Comparison of ENCODE assay signal across 24 cellular contexts in genomic region chr17:29712677-29713076, GRCh38.
DNase-seq lines count a peak whose midpoint lies in the region; ATAC-seq and TF ChIP-seq lines count a peak whose summit lies in the region.
"Had no signal": no experiment of that assay in that cellular context is flagged by ENCODE, and none has a peak within 500 bp of the region (broad histone marks: within the 10 kb centered on the region; RNA-seq: fewer than 3 reads in every experiment).

No MANE protein-coding gene starts in this region.

- POLR2A ChIA-PET in CD4-positive, alpha-beta T cell (lab: Charles Lee): interaction anchor here (0.9 to 6.9 kb wide), 3 partner anchors 10 to 48 kb away, joined by 4 to 41 read pairs (median 12); no protein-coding TSS in a partner anchor
- POLR2A ChIA-PET in RWPE1 (lab: Yijun Ruan, JAX; ENCODE audit: low non-redundant PET): no interaction called here

- H3K27ac Mint-ChIP-seq in CD4-positive, alpha-beta T cell: peak overlapping the region; percentile 92
- H3K27ac Mint-ChIP-seq: activated CD8-positive, alpha-beta T cell treated with anti-CD3 and anti-CD28 coated beads for 36 hours; brain; stimulated activated naive CD8-positive, alpha-beta T cell treated with anti-CD3 and anti-CD28 coated beads, Interleukin-15, Interleukin-2, amounts not matched to agents 100 ng/mL and 50 ng/mL, for 24 hours; type B pancreatic cell had no signal

- no peaks in the 10 kb centered on the region for H3K9me3 ChIP-seq in CD4-positive, alpha-beta T cell (ENCODE audit: control insufficient read depth, low read length)
- H3K9me3 ChIP-seq in right cardiac atrium (ENCODE audit: control insufficient read depth, low read length) (no peaks in the 10 kb centered on the region), gastrocnemius medialis (no peaks in the 10 kb centered on the region)
- H3K9me3 ChIP-seq: HAP-1, SJSA1 had no signal

- TF ChIP-seq CTCF in CD4-positive, alpha-beta T cell (IDR thresholded peaks at IDR 0.05): no peak
- TF ChIP-seq CTCF in RWPE1 (conservative IDR thresholded peaks at IDR 0.05; ENCODE audit: low read depth): no peak
- TF ChIP-seq CTCF in gastrocnemius medialis (IDR thresholded peaks at IDR 0.05 in 4 of 5, conservative IDR thresholded peaks at IDR 0.05 in 1 of 5): no peak

- 67% methylated on average over 5 of the region's 5 CpGs for WGBS in right cardiac atrium

- no peak overlapping the region for H3K27ac ChIP-seq in CD4-positive, alpha-beta T cell (ENCODE audit: low read depth, low read length)
- 0 out of 2 replicates have a peak overlapping the region, but pooled peaks have one; percentile 25 for H3K27ac ChIP-seq in RWPE1
- peak overlapping the region; percentile 31 for H3K27ac ChIP-seq in right cardiac atrium (ENCODE audit: low read length)
- peak overlapping the region; percentile 82 to 100 (median 93) for H3K27ac ChIP-seq in gastrocnemius medialis
- H3K27ac ChIP-seq: parathyroid adenoma, SJSA1 had no signal

- DNase-seq in CD4-positive, alpha-beta T cell: no peak
- no peak for DNase-seq in RWPE1 (ENCODE audit: low spot score)
- peak in 1 of 3 donors; percentile 50 for DNase-seq in right cardiac atrium
- DNase-seq in gastrocnemius medialis: peak in 1 of 2 donors; percentile 45
- DNase-seq in posterior vena cava (ENCODE audit: low spot score): no peak
- no peak for DNase-seq in NCI-H2196 (lab: John Stamatoyannopoulos, UW; ENCODE audit: unreplicated experiment)
- no peak for DNase-seq in stimulated activated naive CD4-positive, alpha-beta T cell (lab: John Stamatoyannopoulos, UW)
- DNase-seq: activated CD8-positive, alpha-beta T cell treated with anti-CD3 and anti-CD28 coated beads for 36 hours; activated naive CD8-positive, alpha-beta T cell treated with anti-CD3 and anti-CD28 coated beads, Interleukin-2, amount 10 ng/mL, durations not matched to agents 7 days and 5 days; activated T-cell treated with anti-CD3 and anti-CD28 coated beads, Interleukin-2, amount 50 U/mL, for 48 hours; COR-L47; KBM-7; NCI-H1694; NCI-H226; NCI-H82; stimulated activated CD4-positive, alpha-beta T cell treated with anti-CD3 and anti-CD28 coated beads, Interleukin-2, amount 100 ng/mL, for 24 hours had no signal

- no peaks in the 10 kb centered on the region for H3K27me3 ChIP-seq in CD4-positive, alpha-beta T cell (ENCODE audit: control insufficient read depth, insufficient read depth, low read length)
- H3K27me3 ChIP-seq in right cardiac atrium (ENCODE audit: control insufficient read depth, insufficient read depth) (no peaks in the 10 kb centered on the region), gastrocnemius medialis (no peaks in the 10 kb centered on the region)
- H3K27me3 ChIP-seq: SJSA1 had no signal

- H3K4me1 ChIP-seq in right cardiac atrium (ENCODE audit: control insufficient read depth, insufficient read depth, low read length) (peaks cover 5% of the 10 kb centered on the region), gastrocnemius medialis (peaks cover 77 to 86% of the 10 kb centered on the region in 2 donors)
- H3K4me1 ChIP-seq: SJSA1 had no signal

- CTCF ChIA-PET in CD4-positive, alpha-beta T cell (lab: Charles Lee): interaction anchor here (1.4 kb wide), 1 partner anchor 10 kb away, joined by 5 read pairs; no protein-coding TSS in a partner anchor
- CTCF ChIA-PET in RWPE1 (lab: Yijun Ruan, JAX): interaction anchor here (0.8 kb wide), 1 partner anchor 422 kb away, joined by 4 read pairs; no protein-coding TSS in a partner anchor

- H3K9me3 Mint-ChIP-seq in CD4-positive, alpha-beta T cell: no peaks in the 10 kb centered on the region
- H3K9me3 Mint-ChIP-seq: activated CD8-positive, alpha-beta T cell treated with anti-CD3 and anti-CD28 coated beads for 36 hours; activated naive CD8-positive, alpha-beta T cell treated with anti-CD3 and anti-CD28 coated beads, Interleukin-2, amount 10 ng/mL, durations not matched to agents 7 days and 5 days; brain; stimulated activated naive CD8-positive, alpha-beta T cell treated with anti-CD3 and anti-CD28 coated beads, Interleukin-15, Interleukin-2, amounts not matched to agents 100 ng/mL and 50 ng/mL, for 24 hours; type B pancreatic cell; WTC11 had no signal

- in situ Hi-C loops in gastrocnemius medialis (cut with MboI; ENCODE audit: low sequenced_read_pairs in 4 of 4): loop anchor here in 1 of 4 donors (10.0 kb wide), 1 partner anchor 68 kb away; no protein-coding TSS in a partner anchor

- no peaks in the 10 kb centered on the region for H3K36me3 ChIP-seq in gastrocnemius medialis
- H3K36me3 ChIP-seq: HAP-1, SJSA1 had no signal

- H3K36me3 Mint-ChIP-seq in CD4-positive, alpha-beta T cell (ENCODE audit: low read depth): peaks cover 65% of the 10 kb centered on the region
- H3K36me3 Mint-ChIP-seq: WTC11 had no signal

- intact Hi-C loops in CD4-positive, alpha-beta T cell (cut with DNase I, micrococcal nuclease): loop anchor here in 1 of 2 experiments (1.0 kb wide), 1 partner anchor 10 kb away; no protein-coding TSS in a partner anchor
- intact Hi-C loops in right cardiac atrium (cut with DNase I) (no loop called here), gastrocnemius medialis (cut with DNase I; ENCODE audit: low total_unique reads) (no loop called here), posterior vena cava (cut with DNase I) (no loop called here)

- ATAC-seq in CD4-positive, alpha-beta T cell (ENCODE audit: poor library complexity): no peak
- no peak for ATAC-seq in right cardiac atrium
- no peak for ATAC-seq in gastrocnemius medialis
- no peak for ATAC-seq in HG02571 (IDR thresholded peaks at IDR 0.05; ENCODE audit: unreplicated experiment)
- ATAC-seq: activated CD8-positive, alpha-beta T cell treated with anti-CD3 and anti-CD28 coated beads for 36 hours had no signal

- no peak for TF ChIP-seq POLR2A in gastrocnemius medialis (IDR thresholded peaks at IDR 0.05)

- no peak overlapping the region for H3K4me3 Mint-ChIP-seq in CD4-positive, alpha-beta T cell
- H3K4me3 Mint-ChIP-seq: activated CD8-positive, alpha-beta T cell treated with anti-CD3 and anti-CD28 coated beads for 36 hours; activated naive CD8-positive, alpha-beta T cell treated with anti-CD3 and anti-CD28 coated beads, Interleukin-2, amount 10 ng/mL, durations not matched to agents 7 days and 5 days; brain; stimulated activated naive CD8-positive, alpha-beta T cell treated with anti-CD3 and anti-CD28 coated beads, Interleukin-15, Interleukin-2, amounts not matched to agents 100 ng/mL and 50 ng/mL, for 24 hours; type B pancreatic cell; WTC11 had no signal

- H3K4me3 ChIP-seq in right cardiac atrium (ENCODE audit: low read length): no peak overlapping the region
- H3K4me3 ChIP-seq in gastrocnemius medialis: no peak overlapping the region
- H3K4me3 ChIP-seq: HAP-1, SJSA1 had no signal

- H3K4me1 Mint-ChIP-seq in CD4-positive, alpha-beta T cell (ENCODE audit: low read depth): peaks cover 90% of the 10 kb centered on the region

- H3K27me3 Mint-ChIP-seq in CD4-positive, alpha-beta T cell: no peaks in the 10 kb centered on the region
- H3K27me3 Mint-ChIP-seq: activated CD8-positive, alpha-beta T cell treated with anti-CD3 and anti-CD28 coated beads for 36 hours; activated naive CD8-positive, alpha-beta T cell treated with anti-CD3 and anti-CD28 coated beads, Interleukin-2, amount 10 ng/mL, durations not matched to agents 7 days and 5 days; brain; stimulated activated naive CD8-positive, alpha-beta T cell treated with anti-CD3 and anti-CD28 coated beads, Interleukin-15, Interleukin-2, amounts not matched to agents 100 ng/mL and 50 ng/mL, for 24 hours; type B pancreatic cell had no signal
